Comparison of ENCODE assay signal across 19 cellular contexts in genomic region chrX:104288269-104288668, GRCh38. TPM values are rescaled to one million over a fixed set of nuclear protein-coding genes. Genes with fewer than 3 reads are reported as not detected.
DNase-seq lines count a peak whose midpoint lies in the region; ATAC-seq and TF ChIP-seq lines count a peak whose summit lies in the region.
"Had no signal": no experiment of that assay in that cellular context is flagged by ENCODE, and none has a peak within 500 bp of the region (broad histone marks: within the 10 kb centered on the region; RNA-seq: fewer than 3 reads in every experiment).

No MANE protein-coding gene starts in this region.

- H3K4ac ChIP-seq in H9 (ENCODE audit: low read depth, low read length) (no peak overlapping the region), mesendoderm (ENCODE audit: low read depth, low read length) (no peak overlapping the region)

- H3K4me1 ChIP-seq in H9 (ENCODE audit: insufficient read depth, low read length) (peaks cover 12% of the 10 kb centered on the region; the same call in 1 of the 2 replicates), NT2/D1 (ENCODE audit: insufficient read depth, insufficient read length) (peaks cover 2% of the 10 kb centered on the region), mesendoderm (ENCODE audit: control insufficient read depth, low read depth, low read length) (no peaks in the 10 kb centered on the region)
- H3K4me1 ChIP-seq: A549, BE2C had no signal

- H3K4me3 Mint-ChIP-seq in H9 = peak overlapping the region; percentile 32 to 38; a peak in 4 of 5 replicates
- no peak overlapping the region for H3K4me3 Mint-ChIP-seq in chondrocyte (ENCODE audit: unreplicated experiment)
- H3K4me3 Mint-ChIP-seq: CD4-positive, alpha-beta memory T cell; HFFc6; IgD-negative memory B cell had no signal

- no peak overlapping the region for H2BK12ac ChIP-seq in H9 (ENCODE audit: insufficient read length, low read depth, low read length)

- H3K18ac ChIP-seq in H9 (ENCODE audit: insufficient read length, low read depth, low read length) = no peak overlapping the region
- H3K18ac ChIP-seq in mesendoderm (ENCODE audit: low read length) = peak overlapping the region; percentile 80

- H2BK120ac ChIP-seq in H9 (ENCODE audit: low read depth, low read length, poor library complexity, severe bottlenecking) = no peak overlapping the region
- H2BK120ac ChIP-seq in mesendoderm (ENCODE audit: low read depth, low read length) = no peak overlapping the region

- H2BK20ac ChIP-seq in H9 (ENCODE audit: low read depth, low read length, poor library complexity, severe bottlenecking) = no peak overlapping the region

- H2AK5ac ChIP-seq in H9 (ENCODE audit: insufficient read length, low read length) (no peak overlapping the region), mesendoderm (ENCODE audit: low read length) (no peak overlapping the region)

- H3K36me3 ChIP-seq in NT2/D1 (ENCODE audit: insufficient read depth, insufficient read length, low read length) = no peaks in the 10 kb centered on the region
- no peaks in the 10 kb centered on the region for H3K36me3 ChIP-seq in mesendoderm (ENCODE audit: control insufficient read depth, insufficient read depth, low read length)
- H3K36me3 ChIP-seq: BE2C had no signal

- H3K9me3 ChIP-seq in H9 (ENCODE audit: control insufficient read depth, low read depth, low read length) = no peaks in the 10 kb centered on the region
- H3K9me3 ChIP-seq in NT2/D1 (ENCODE audit: insufficient read depth, low read length) = no peaks in the 10 kb centered on the region
- H3K9me3 ChIP-seq: A549, BE2C had no signal

- H3K36me3 Mint-ChIP-seq in H9 (ENCODE audit: insufficient read depth in 1 of 3, low read depth in 3 of 3) (peaks cover 0 to 4% (median 0%) of the 10 kb centered on the region in 3 experiments; a peak in 1 of 7 replicates), chondrocyte (ENCODE audit: low read depth) (no peaks in the 10 kb centered on the region)
- H3K36me3 Mint-ChIP-seq: CD4-positive, alpha-beta memory T cell; IgD-negative memory B cell had no signal

- H3K4me2 ChIP-seq in H9 (ENCODE audit: insufficient read depth, insufficient read length, low read length) = peak overlapping the region; percentile 37
- H3K4me2 ChIP-seq in mesendoderm (ENCODE audit: low read length) = no peak overlapping the region
- H3K4me2 ChIP-seq: A549 had no signal

- H4K5ac ChIP-seq in H9 (ENCODE audit: insufficient read length, low read depth, low read length) (no peak overlapping the region), mesendoderm (ENCODE audit: low read length) (no peak overlapping the region)

- H3K27me3 ChIP-seq in H9 (ENCODE audit: insufficient read depth, low read length) = no peaks in the 10 kb centered on the region
- no peaks in the 10 kb centered on the region for H3K27me3 ChIP-seq in NT2/D1 (ENCODE audit: insufficient read depth, insufficient read length)
- H3K27me3 ChIP-seq in mesendoderm (ENCODE audit: insufficient read depth, low read length, poor library complexity) = no peaks in the 10 kb centered on the region
- H3K27me3 ChIP-seq: BE2C had no signal

- no peak for ATAC-seq in GM18505 (IDR thresholded peaks at IDR 0.05; ENCODE audit: unreplicated experiment)
- ATAC-seq: A549 had no signal

- no peak for TF ChIP-seq POLR2A in GM18505 (IDR thresholded peaks at IDR 0.05; ENCODE audit: borderline replicate concordance, extremely low read depth, insufficient read depth, insufficient read length)

- no peak overlapping the region for H3T11ph ChIP-seq in H9 (ENCODE audit: low read length)

- no peak overlapping the region for H4K91ac ChIP-seq in H9 (ENCODE audit: insufficient read length, low read depth, low read length)

- H4K20me1 ChIP-seq in H9 (ENCODE audit: control insufficient read depth, insufficient read depth, insufficient read length) = no peaks in the 10 kb centered on the region

- no peaks in the 10 kb centered on the region for H3K79me1 ChIP-seq in H9 (ENCODE audit: insufficient read depth, low read depth, low read length, poor library complexity, severe bottlenecking)
- no peaks in the 10 kb centered on the region for H3K79me1 ChIP-seq in mesendoderm (ENCODE audit: low read length)

- no peak overlapping the region for H4K8ac ChIP-seq in H9 (replicated peaks; ENCODE audit: insufficient read length, low read depth, low read length)
- H4K8ac ChIP-seq in mesendoderm (ENCODE audit: low read depth, low read length) = no peak overlapping the region

- H2BK15ac ChIP-seq in H9 (ENCODE audit: low read depth, low read length) = no peak overlapping the region
- no peak overlapping the region for H2BK15ac ChIP-seq in mesendoderm (replicated peaks; ENCODE audit: low read depth)

- WGBS in H9 (ENCODE audit: extremely low coverage, insufficient read length, low lambda C conversion rate) = no CpG with 5 or more reads among the region's 5 CpGs
- WGBS in mesendoderm (ENCODE audit: extremely low coverage, insufficient coverage, low lambda C conversion rate) = no CpG with 5 or more reads among the region's 5 CpGs

- H3K4me3 ChIP-seq in NT2/D1 (ENCODE audit: insufficient read length, low read depth) (no peak overlapping the region), mesendoderm (ENCODE audit: low read length) (no peak overlapping the region)
- H3K4me3 ChIP-seq: A549 had no signal

- H2BK5ac ChIP-seq in H9 (ENCODE audit: insufficient read length, low read length) = no peak overlapping the region
- H2BK5ac ChIP-seq in mesendoderm (ENCODE audit: low read length) = no peak overlapping the region

- H3K4me1 Mint-ChIP-seq in H9 (peaks cover 45 to 59% of the 10 kb centered on the region in 2 experiments), chondrocyte (ENCODE audit: low read depth) (peaks cover 8% of the 10 kb centered on the region)
- H3K4me1 Mint-ChIP-seq: CD4-positive, alpha-beta memory T cell; IgD-negative memory B cell had no signal

- TF ChIP-seq CTCF in H9 (conservative IDR thresholded peaks at IDR 0.05) = no peak
- no peak for TF ChIP-seq CTCF in chondrocyte (IDR thresholded peaks at IDR 0.05)

- H3K27ac Mint-ChIP-seq in H9 = peak overlapping the region; percentile 28 to 81 (median 51); a peak in 5 of 7 replicates
- H3K27ac Mint-ChIP-seq in chondrocyte (ENCODE audit: unreplicated experiment) = no peak overlapping the region
- H3K27ac Mint-ChIP-seq: CD4-positive, alpha-beta memory T cell; HFFc6 had no signal

- H3K27me3 Mint-ChIP-seq in H9 (ENCODE audit: low read depth) (no peaks in the 10 kb centered on the region; the same call in 1 of the 2 replicates), chondrocyte (ENCODE audit: low read depth) (peaks cover 2% of the 10 kb centered on the region)

- H3K56ac ChIP-seq in H9 (ENCODE audit: insufficient read length, low read depth, low read length) (no peak overlapping the region), mesendoderm (ENCODE audit: low read length) (no peak overlapping the region)

- peak; percentile 52 for DNase-seq in H9
- DNase-seq in NT2/D1 (ENCODE audit: low read depth, low spot score) = peak; percentile 75
- peak; percentile 35 for DNase-seq in iPS DF 19.7 (ENCODE audit: low read depth, low spot score)
- peak; percentile 80 for DNase-seq in mesendoderm
- DNase-seq in NCI-H1105 treated with DMSO at 0.1 percent for 48 hours (lab: John Stamatoyannopoulos, UW) = no peak
- no peak for DNase-seq in activated naive CD4-positive, alpha-beta T cell (lab: John Stamatoyannopoulos, UW)
- no peak for DNase-seq in chondrocyte (ENCODE audit: low spot score)
- DNase-seq: BE2C; CD4-positive, alpha-beta memory T cell; DMS79 treated with DMSO at 0.1 percent for 48 hours; EL; HCEC 1CT; KG1 had no signal

- H3K9me3 Mint-ChIP-seq in H9 (peaks cover 0 to 73% of the 10 kb centered on the region in 2 experiments; a peak in 3 of 5 replicates), chondrocyte (ENCODE audit: low read depth) (no peaks in the 10 kb centered on the region)
- H3K9me3 Mint-ChIP-seq: CD4-positive, alpha-beta memory T cell; HFFc6 had no signal

- peak overlapping the region; percentile 23 for H3K27ac ChIP-seq in H9 (ENCODE audit: insufficient read length, low read depth, low read length)
- H3K27ac ChIP-seq in mesendoderm (ENCODE audit: low read depth, low read length) = no peak overlapping the region
- H3K27ac ChIP-seq: A549, C4-2B had no signal

- H3K9ac ChIP-seq in H9 (ENCODE audit: extremely low read depth, insufficient read length, low read length) = no peak overlapping the region
- H3K9ac ChIP-seq in NT2/D1 (ENCODE audit: insufficient read length, low read depth) = no peak overlapping the region
- H3K9ac ChIP-seq in mesendoderm (ENCODE audit: low read length) = no peak overlapping the region

- no peak overlapping the region for H3K14ac ChIP-seq in H9 (ENCODE audit: insufficient read depth, low read length)

- H3K79me2 ChIP-seq in H9 (ENCODE audit: insufficient read depth, low read length) (no peaks in the 10 kb centered on the region), mesendoderm (ENCODE audit: control insufficient read depth, insufficient read depth, low read length) (no peaks in the 10 kb centered on the region)

- no peak overlapping the region for H2AFZ ChIP-seq in H9 (ENCODE audit: low read length)

- H3K23ac ChIP-seq in H9 (ENCODE audit: insufficient read length, low read depth, low read length) (no peak overlapping the region), mesendoderm (ENCODE audit: low read length) (no peak overlapping the region)

- H3K23me2 ChIP-seq in H9 (ENCODE audit: insufficient read length, low read depth, low read length, poor library complexity, severe bottlenecking) = no peaks in the 10 kb centered on the region

RNA-seq across cellular contexts. Expression of gene ESX1, which starts 33.5 kb away (rescaled TPM):
- total RNA-seq in H9 (2021) (not detected in 2 replicates), chondrocyte (not detected in 3 replicates)
- polyA plus RNA-seq in mesendoderm (2013, experiment 1 of 2) = not detected
- polyA plus RNA-seq in mesendoderm (2013, experiment 2 of 2) = 0.06 TPM
- total RNA-seq: CD4-positive, alpha-beta memory T cell; HFFc6 had no signal
- polyA plus RNA-seq: AG04450; CD4-positive, alpha-beta memory T cell; IgD-negative memory B cell had no signal

Comparison
In these comparisons a context has a peak if more than half of its experiments do, and no peak if none do; other contexts are left out.
1. DNase-seq: peak in H9 (single experiment), NT2/D1 (single experiment), iPS DF 19.7 (single experiment) and mesendoderm (single experiment); none in NCI-H1105 treated with DMSO at 0.1 percent for 48 hours (single experiment), activated naive CD4-positive, alpha-beta T cell (0 of 4) and chondrocyte (single experiment).